In the genomic region with DNA sequence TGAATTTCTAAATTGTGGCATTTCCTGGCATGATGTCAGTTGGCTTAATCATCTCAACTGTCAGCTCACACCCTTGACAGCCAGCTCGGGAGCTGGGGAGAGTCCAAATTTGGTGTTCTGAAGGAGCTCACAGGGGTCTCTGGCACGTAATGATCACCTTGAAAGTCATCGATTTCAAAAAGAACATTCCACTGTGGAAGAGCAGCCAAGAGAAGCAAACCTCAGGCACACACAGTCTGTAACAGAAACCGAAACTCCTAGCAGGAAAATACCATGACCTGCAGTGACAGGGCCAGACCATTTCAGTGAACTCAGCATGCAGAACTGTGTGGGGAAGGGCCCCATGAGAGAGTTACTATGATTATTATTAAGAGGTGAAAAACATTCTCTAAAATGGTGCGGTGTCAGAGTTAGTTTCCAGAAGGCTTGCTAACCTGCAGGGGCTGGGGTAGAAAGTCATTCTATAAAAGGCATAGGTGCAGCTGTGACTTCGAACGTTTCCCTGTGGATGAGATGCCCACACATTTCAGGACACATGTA, we compare ENCODE assay signal across 8 cellular contexts.
DNase-seq lines count a peak whose midpoint lies in the region; ATAC-seq and TF ChIP-seq lines count a peak whose summit lies in the region.

No MANE protein-coding gene starts in this region.

- peak overlapping the region in 2 of 3 experiments; percentile 58 to 82 for H3K27ac Mint-ChIP-seq in nephron

- DNase-seq in AG08396 (ENCODE audit: low spot score) (peak; percentile 45), epithelial cell of esophagus (ENCODE audit: low read depth) (peak; percentile 97), middle frontal gyrus (ENCODE audit: extremely low spot score, low spot score) (no peak), WERI-Rb-1 (no peak)

- ATAC-seq in GM19324 (IDR thresholded peaks at IDR 0.05; ENCODE audit: low FRiP score, unreplicated experiment) (peak; percentile 78), HG03354 (IDR thresholded peaks at IDR 0.05; ENCODE audit: poor library complexity, severe bottlenecking, unreplicated experiment) (peak; percentile 79)

- H3K4me3 ChIP-seq in WI38 (ENCODE audit: low read depth, low read length) (peak overlapping the region; percentile 24), epithelial cell of esophagus (ENCODE audit: low read length) (no peak overlapping the region), WERI-Rb-1 (ENCODE audit: low read depth, low read length) (no peak overlapping the region)

- H3K36me3 ChIP-seq in WERI-Rb-1: no peaks in the 10 kb centered on the region

- H3K27me3 ChIP-seq in WERI-Rb-1 (ENCODE audit: insufficient read depth, low read depth, severe bottlenecking): no peaks in the 10 kb centered on the region

- H3K36me3 Mint-ChIP-seq in nephron (ENCODE audit: low read depth): no peaks in the 10 kb centered on the region

- H3K4me3 Mint-ChIP-seq in nephron: no peak overlapping the region

- H3K9me3 ChIP-seq in WERI-Rb-1 (ENCODE audit: severe bottlenecking): no peaks in the 10 kb centered on the region

- H3K4me1 Mint-ChIP-seq in nephron: peaks cover 40% of the 10 kb centered on the region

- H3K27ac ChIP-seq in WERI-Rb-1: no peak overlapping the region

- TF ChIP-seq CTCF in WI38 (IDR thresholded peaks at IDR 0.05; ENCODE audit: low read depth, low read length) (no peak), epithelial cell of esophagus (IDR thresholded peaks at IDR 0.05; ENCODE audit: insufficient read depth, low read depth, low read length, missing control alignments) (no peak), nephron (IDR thresholded peaks at IDR 0.05; ENCODE audit: unreplicated experiment in 3 of 3) (no peak), WERI-Rb-1 (IDR thresholded peaks at IDR 0.05; ENCODE audit: low read depth, low read length) (no peak)

- peaks cover 5% of the 10 kb centered on the region for H3K27me3 Mint-ChIP-seq in nephron (ENCODE audit: low read depth)

- no peaks in the 10 kb centered on the region for H3K9me3 Mint-ChIP-seq in nephron

Comparison
In these comparisons a context has a peak if more than half of its experiments do, and no peak if none do; other contexts are left out.
1. DNase-seq: peak in AG08396 (single experiment) and epithelial cell of esophagus (single experiment); none in middle frontal gyrus (single experiment) and WERI-Rb-1 (single experiment).